ENCODE assay signal across 19 cellular contexts in the genomic region with DNA sequence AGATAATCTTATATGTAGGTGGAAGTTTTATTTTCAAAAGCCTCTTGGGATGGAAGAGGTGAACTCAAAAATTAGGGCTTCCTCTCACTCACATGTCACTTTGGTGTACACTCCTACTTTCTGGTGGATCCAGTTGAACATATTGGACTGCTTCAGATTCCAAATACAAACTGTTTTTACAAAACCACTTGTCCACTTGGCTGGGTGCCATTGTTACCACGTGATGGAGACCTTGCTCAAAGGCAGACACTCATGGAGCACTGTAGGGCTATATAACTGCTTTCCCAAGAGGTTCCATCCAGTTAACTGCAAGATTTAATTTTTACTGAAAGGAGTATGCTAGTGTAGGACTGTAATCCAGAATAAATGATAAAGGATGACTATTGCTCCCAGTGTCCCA.
"Had no signal": no experiment of that assay in that cellular context is flagged by ENCODE, and none has a peak within 500 bp of the region (broad histone marks: within the 10 kb centered on the region; RNA-seq: fewer than 3 reads in every experiment).

No MANE protein-coding gene starts in this region.

- H3K27ac Mint-ChIP-seq: memory B cell; natural killer cell; stimulated activated effector memory CD8-positive, alpha-beta T cell treated with anti-CD3 and anti-CD28 coated beads, Interleukin-12 subunit alpha, Interleukin-12 subunit beta, amount 100 ng/mL, for 72 hours; type B pancreatic cell had no signal

- H3K4me1 Mint-ChIP-seq: memory B cell; natural killer cell; stimulated activated effector memory CD8-positive, alpha-beta T cell treated with anti-CD3 and anti-CD28 coated beads, Interleukin-12 subunit alpha, Interleukin-12 subunit beta, amount 100 ng/mL, for 72 hours had no signal

- H3K4me3 Mint-ChIP-seq: memory B cell; natural killer cell; stimulated activated effector memory CD8-positive, alpha-beta T cell treated with anti-CD3 and anti-CD28 coated beads, Interleukin-12 subunit alpha, Interleukin-12 subunit beta, amount 100 ng/mL, for 72 hours; type B pancreatic cell had no signal

- H3K27me3 Mint-ChIP-seq: memory B cell, type B pancreatic cell had no signal

- H3K9me3 Mint-ChIP-seq: stimulated activated effector memory CD8-positive, alpha-beta T cell treated with anti-CD3 and anti-CD28 coated beads, Interleukin-12 subunit alpha, Interleukin-12 subunit beta, amount 100 ng/mL, for 72 hours; type B pancreatic cell had no signal

- DNase-seq: effector memory CD4-positive, alpha-beta T cell; foreskin keratinocyte; heart left ventricle; kidney; natural killer cell; occipital lobe; ovary; posterior cingulate gyrus; psoas muscle; right cardiac atrium; sigmoid colon; stimulated activated CD4-positive, alpha-beta T cell treated with anti-CD3 and anti-CD28 coated beads, Interleukin-2, amount 100 ng/mL, for 24 hours; stimulated activated CD4-positive, alpha-beta T cell treated with anti-CD3 and anti-CD28 coated beads, Interleukin-4, amount 100 ng/mL, for 24 hours; stimulated activated naive CD4-positive, alpha-beta T cell treated with Interleukin-2 at 50 U/mL for 16 hours; stomach; tibial artery had no signal

- H3K36me3 Mint-ChIP-seq: memory B cell; natural killer cell; stimulated activated effector memory CD8-positive, alpha-beta T cell treated with anti-CD3 and anti-CD28 coated beads, Interleukin-12 subunit alpha, Interleukin-12 subunit beta, amount 100 ng/mL, for 72 hours; type B pancreatic cell had no signal
